33 cellular contexts compared by ENCODE assay signal in the genomic region with DNA sequence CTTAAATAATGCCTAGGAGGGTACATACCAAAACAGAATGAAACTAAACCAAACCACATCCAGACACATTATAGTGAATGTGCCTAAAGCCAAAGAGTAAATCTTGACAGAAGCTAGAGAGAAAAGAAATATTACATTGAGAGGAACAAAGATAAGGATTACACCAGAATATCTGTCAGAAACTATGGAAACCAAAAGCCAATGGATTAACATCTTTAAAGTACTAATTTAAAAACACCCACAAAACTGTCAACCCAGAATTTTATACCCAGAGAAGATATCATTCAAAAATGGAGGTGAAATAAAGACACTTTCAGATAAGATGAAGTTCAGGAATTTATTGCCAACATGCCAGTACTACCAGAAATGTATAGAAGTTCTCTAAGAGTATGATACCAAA.
"Had no signal": no experiment of that assay in that cellular context is flagged by ENCODE, and none has a peak within 500 bp of the region (broad histone marks: within the 10 kb centered on the region; RNA-seq: fewer than 3 reads in every experiment).

No MANE protein-coding gene starts in this region.

- H3K27ac ChIP-seq: adrenal gland, ascending aorta, cardiac muscle cell, colonic mucosa, WERI-Rb-1 had no signal

- H3K4me3 ChIP-seq: adrenal gland, ascending aorta, cardiac muscle cell, colonic mucosa had no signal

- FAIRE-seq: bronchial epithelial cell had no signal

- DNase-seq: activated B cell treated with CpG ODN at 0.5 μM for 24 hours; activated CD4-positive, alpha-beta memory T cell treated with anti-CD3 and anti-CD28 coated beads for 36 hours; activated CD4-positive, alpha-beta T cell treated with anti-CD3 and anti-CD28 coated beads for 4 hours; activated CD4-positive, alpha-beta T cell treated with anti-CD3 and anti-CD28 coated beads, Interleukin-2, amount 10 ng/mL, durations not matched to agents 24 days and 14 days; activated CD4-positive, alpha-beta T cell treated with anti-CD3 and anti-CD28 coated beads, Interleukin-2, amount 50 U/mL, for 1 hour; activated CD4-positive, alpha-beta T cell treated with anti-CD3 and anti-CD28 coated beads, Interleukin-2, amount 50 U/mL, for 4 hours; activated CD4-positive, CD25-positive, alpha-beta regulatory T cell treated with anti-CD3 and anti-CD28 coated beads, Interleukin-2, amount 50 U/mL, for 72 hours; activated CD8-positive, alpha-beta memory T cell treated with anti-CD3 and anti-CD28 coated beads for 24 hours; activated CD8-positive, alpha-beta memory T cell treated with anti-CD3 and anti-CD28 coated beads, Interleukin-2, amount 10 ng/mL, durations not matched to agents 7 days and 5 days; activated CD8-positive, alpha-beta memory T cell treated with anti-CD3 and anti-CD28 coated beads, Interleukin-2, amount 50 U/mL, for 48 hours; activated CD8-positive, alpha-beta T cell treated with anti-CD3 and anti-CD28 coated beads, Interleukin-2, amount 10 ng/mL, durations not matched to agents 7 days and 5 days; activated effector memory CD4-positive, alpha-beta T cell treated with Interleukin-2 at 50 U/mL for 16 hours; activated gamma-delta T cell treated with Interleukin-2 at 50 U/mL for 16 hours; activated naive CD4-positive, alpha-beta T cell; activated naive CD4-positive, alpha-beta T cell treated with anti-CD3 and anti-CD28 coated beads for 36 hours; activated naive CD4-positive, alpha-beta T cell treated with anti-CD3 and anti-CD28 coated beads, Interleukin-2, amount 50 U/mL, for 16 hours; activated naive CD8-positive, alpha-beta T cell treated with anti-CD3 and anti-CD28 coated beads for 36 hours; activated T-cell treated with anti-CD3 and anti-CD28 coated beads, Interleukin-2, amount 50 U/mL, for 24 hours; activated T-cell treated with anti-CD3 and anti-CD28 coated beads, Interleukin-2, amount 50 U/mL, for 48 hours; adrenal gland; amygdala; anterior cingulate cortex; caudate nucleus; cerebellar nuclear complex; colonic mucosa; T-helper 1 cell; T-helper 2 cell; T-helper 9 cell; WERI-Rb-1 had no signal

- H3K4me1 ChIP-seq: adrenal gland, colonic mucosa had no signal

- H3K9me3 ChIP-seq: colonic mucosa had no signal

- H3K27me3 ChIP-seq: adrenal gland, ascending aorta, cardiac muscle cell, colonic mucosa had no signal

- ATAC-seq: activated CD8-positive, alpha-beta memory T cell treated with anti-CD3 and anti-CD28 coated beads, Interleukin-2, amount 10 ng/mL, durations not matched to agents 7 days and 5 days; activated CD8-positive, alpha-beta T cell treated with anti-CD3 and anti-CD28 coated beads, Interleukin-2, amount 10 ng/mL, durations not matched to agents 7 days and 5 days; activated naive CD4-positive, alpha-beta T cell treated with anti-CD3 and anti-CD28 coated beads, Interleukin-2, amount 50 U/mL, for 72 hours had no signal

- H3K36me3 ChIP-seq: adrenal gland, ascending aorta, cardiac muscle cell, colonic mucosa, WERI-Rb-1 had no signal
